Comparison of ENCODE assay signal across 11 cellular contexts in the genomic region with DNA sequence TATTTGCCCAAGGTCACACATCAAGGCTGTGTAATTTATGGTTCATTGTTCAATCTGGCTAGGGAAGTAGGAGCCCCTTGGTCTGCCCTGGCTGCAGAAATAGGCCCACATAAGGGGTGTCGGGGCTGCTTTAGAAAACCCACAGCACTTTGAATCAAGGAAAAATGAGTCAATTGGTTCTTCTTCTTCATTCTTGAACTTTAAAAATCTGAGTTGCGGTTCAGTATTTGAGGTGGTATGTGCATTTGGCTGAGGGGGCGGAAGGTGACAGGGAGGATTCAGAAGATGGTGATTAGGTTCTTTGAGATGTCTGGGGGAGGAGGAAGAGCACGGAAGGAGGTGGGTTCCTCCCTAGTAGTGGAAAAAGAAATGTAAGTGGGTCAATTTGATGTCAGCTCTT.
A peak's percentile ranks its signal among the peaks of the same experiment; 100 is the strongest.
DNase-seq lines count a peak whose midpoint lies in the region; ATAC-seq and TF ChIP-seq lines count a peak whose summit lies in the region.
"Had no signal": no experiment of that assay in that cellular context is flagged by ENCODE, and none has a peak within 500 bp of the region (broad histone marks: within the 10 kb centered on the region; RNA-seq: fewer than 3 reads in every experiment).

No MANE protein-coding gene starts in this region.

- H3K27me3 Mint-ChIP-seq in activated naive CD8-positive, alpha-beta T cell treated with anti-CD3 and anti-CD28 coated beads, Interleukin-2, amount 50 U/mL, for 24 hours = peaks cover 6% of the 10 kb centered on the region
- H3K27me3 Mint-ChIP-seq: IgD-negative memory B cell had no signal

- no peaks in the 10 kb centered on the region for H3K36me3 ChIP-seq in adrenal gland (replicated peaks in 1 of 2)

- 84 to 85% (median 85%) methylated on average over 4 of the region's 4 CpGs for WGBS in adrenal gland, 4 donors

- no peaks in the 10 kb centered on the region for H3K36me3 Mint-ChIP-seq in activated naive CD8-positive, alpha-beta T cell treated with anti-CD3 and anti-CD28 coated beads, Interleukin-2, amount 50 U/mL, for 24 hours (ENCODE audit: low read depth)
- H3K36me3 Mint-ChIP-seq: IgD-negative memory B cell had no signal

- H3K9me3 ChIP-seq in adrenal gland (replicated peaks in 1 of 3) = no peaks in the 10 kb centered on the region

- H3K27me3 ChIP-seq in adrenal gland = no peaks in the 10 kb centered on the region

- H3K9me3 Mint-ChIP-seq in activated naive CD8-positive, alpha-beta T cell treated with anti-CD3 and anti-CD28 coated beads, Interleukin-2, amount 50 U/mL, for 24 hours = no peaks in the 10 kb centered on the region
- H3K9me3 Mint-ChIP-seq: IgD-negative memory B cell had no signal

- TF ChIP-seq POLR2A in adrenal gland (IDR thresholded peaks at IDR 0.05) = no peak

- no peak overlapping the region for H3K4me3 ChIP-seq in adrenal gland

- peaks cover 36% of the 10 kb centered on the region for H3K4me1 Mint-ChIP-seq in activated naive CD8-positive, alpha-beta T cell treated with anti-CD3 and anti-CD28 coated beads, Interleukin-2, amount 50 U/mL, for 24 hours

- H3K27ac ChIP-seq in adrenal gland = no peak overlapping the region

- H3K27ac Mint-ChIP-seq in activated naive CD8-positive, alpha-beta T cell treated with anti-CD3 and anti-CD28 coated beads, Interleukin-2, amount 50 U/mL, for 24 hours = no peak overlapping the region
- H3K27ac Mint-ChIP-seq: IgD-negative memory B cell, progenitor cell of endocrine pancreas had no signal

- DNase-seq in MV-4-11 (lab: John Stamatoyannopoulos, UW) = peak; percentile 25
- DNase-seq in activated naive CD8-positive, alpha-beta T cell treated with anti-CD3 and anti-CD28 coated beads, Interleukin-2, amount 50 U/mL, for 24 hours = peak; percentile 63
- peak; percentile 24 for DNase-seq in stimulated activated CD8-positive, alpha-beta memory T cell treated with anti-CD3 and anti-CD28 coated beads, Interleukin-12 subunit alpha, Interleukin-12 subunit beta, amount 100 ng/mL, for 4 hours (ENCODE audit: low read depth)
- no peak for DNase-seq in adrenal gland
- no peak for DNase-seq in T-helper 9 cell
- DNase-seq in NK-92 treated with Interleukin-12 subunit alpha and Interleukin-12 subunit beta, amount 100 ng/mL, for 24 hours (lab: John Stamatoyannopoulos, UW) = no peak
- DNase-seq in dedifferentiated amniotic fluid mesenchymal stem cell (ENCODE audit: extremely low spot score) = no peak
- DNase-seq: left colon had no signal

- TF ChIP-seq CTCF in adrenal gland (IDR thresholded peaks at IDR 0.05) = no peak

- ATAC-seq in GM19328 (IDR thresholded peaks at IDR 0.05; ENCODE audit: unreplicated experiment) = peak; percentile 29
- peak; percentile 91 for ATAC-seq in activated naive CD8-positive, alpha-beta T cell treated with anti-CD3 and anti-CD28 coated beads, Interleukin-2, amount 50 U/mL, for 24 hours
- ATAC-seq: left colon had no signal

- H3K4me1 ChIP-seq in adrenal gland (replicated peaks in 1 of 2) = peaks cover 0 to 3% of the 10 kb centered on the region in 2 donors

- H3K4me3 Mint-ChIP-seq in activated naive CD8-positive, alpha-beta T cell treated with anti-CD3 and anti-CD28 coated beads, Interleukin-2, amount 50 U/mL, for 24 hours = no peak overlapping the region
- H3K4me3 Mint-ChIP-seq: IgD-negative memory B cell had no signal

- intact Hi-C loops in adrenal gland (cut with DNase I) = loop anchor here in 1 of 2 donors (10.0 kb wide), 1 partner anchor 252 kb away; the partner anchor contains the start of genes KLLN and PTEN

Comparison
In these comparisons a context has a peak if more than half of its experiments do, and no peak if none do; other contexts are left out.
1. DNase-seq: peak in MV-4-11 (single experiment), activated naive CD8-positive, alpha-beta T cell treated with anti-CD3 and anti-CD28 coated beads, Interleukin-2, amount 50 U/mL, for 24 hours (single experiment) and stimulated activated CD8-positive, alpha-beta memory T cell treated with anti-CD3 and anti-CD28 coated beads, Interleukin-12 subunit alpha, Interleukin-12 subunit beta, amount 100 ng/mL, for 4 hours (single experiment); none in adrenal gland (0 of 7), T-helper 9 cell (single experiment), NK-92 treated with Interleukin-12 subunit alpha and Interleukin-12 subunit beta, amount 100 ng/mL, for 24 hours (single experiment) and dedifferentiated amniotic fluid mesenchymal stem cell (single experiment).